1 cellular context compared by ENCODE assay signal in genomic region chr20:34547844-34548613, GRCh38.
TF ChIP-seq lines count a peak whose summit lies in the region.

No MANE protein-coding gene starts in this region.

TF ChIP-seq in H1, 55 proteins besides CTCF, POLR2A, EP300 and RAD21:
- no peak for TF ChIP-seq KDM1A (IDR thresholded peaks at IDR 0.05; ENCODE audit: borderline replicate concordance, low read length)
- TF ChIP-seq KDM4A (IDR thresholded peaks at IDR 0.05; ENCODE audit: low read depth, low read length, severe bottlenecking) = no peak
- TF ChIP-seq SIX5 (IDR thresholded peaks at IDR 0.05; ENCODE audit: low read depth, low read length) = no peak
- TF ChIP-seq CBX8 (IDR thresholded peaks at IDR 0.05; ENCODE audit: borderline replicate concordance, low read depth, low read length) = no peak
- no peak for TF ChIP-seq EZH2 (IDR thresholded peaks at IDR 0.05; ENCODE audit: low read depth, low read length, severe bottlenecking)
- TF ChIP-seq SP4 (IDR thresholded peaks at IDR 0.05; ENCODE audit: low read length) = no peak
- no peak for TF ChIP-seq CTBP2 (IDR thresholded peaks at IDR 0.05; ENCODE audit: borderline replicate concordance, insufficient read depth, insufficient read length, low read length)
- TF ChIP-seq POU5F1 (IDR thresholded peaks at IDR 0.05; ENCODE audit: low read depth, low read length) = no peak
- no peak for TF ChIP-seq ATF2 (IDR thresholded peaks at IDR 0.05; ENCODE audit: low read length)
- no peak for TF ChIP-seq BRCA1 (IDR thresholded peaks at IDR 0.05; ENCODE audit: low read depth, low read length)
- TF ChIP-seq BACH1 (IDR thresholded peaks at IDR 0.05; ENCODE audit: low read length) = no peak
- no peak for TF ChIP-seq FOSL1 (IDR thresholded peaks at IDR 0.05; ENCODE audit: insufficient read depth, low read depth, low read length)
- TF ChIP-seq GABPA (IDR thresholded peaks at IDR 0.05; ENCODE audit: borderline replicate concordance, insufficient read depth, low read length) = no peak
TF ChIP-seq in H1: peak in this region for 0.
